Comparison of ENCODE assay signal across 18 cellular contexts in genomic region chr2:216294305-216294704, GRCh38.
DNase-seq lines count a peak whose midpoint lies in the region; TF ChIP-seq lines count a peak whose summit lies in the region.
"Had no signal": no experiment of that assay in that cellular context is flagged by ENCODE, and none has a peak within 500 bp of the region (broad histone marks: within the 10 kb centered on the region; RNA-seq: fewer than 3 reads in every experiment).

No MANE protein-coding gene starts in this region.

- H3K79me2 ChIP-seq in mesendoderm (ENCODE audit: control insufficient read depth, insufficient read depth, low read length) = no peaks in the 10 kb centered on the region

- H3K4me3 ChIP-seq in A673 (ENCODE audit: low read depth, low read length, poor library complexity, severe bottlenecking) (no peak overlapping the region), epithelial cell of esophagus (ENCODE audit: low read length) (no peak overlapping the region), mesendoderm (ENCODE audit: low read length) (no peak overlapping the region), left ventricle myocardium inferior (no peak overlapping the region)

- H3K9me3 ChIP-seq in A673 (ENCODE audit: low read depth, low read length, poor library complexity, severe bottlenecking) (no peaks in the 10 kb centered on the region), left ventricle myocardium inferior (replicated peaks) (no peaks in the 10 kb centered on the region)

- no peak overlapping the region for H2BK15ac ChIP-seq in mesendoderm (replicated peaks; ENCODE audit: low read depth)

- DNase-seq in A673 (ENCODE audit: low spot score) (peak; percentile 29), DMS79 treated with DMSO at 0.1 percent for 48 hours (lab: John Stamatoyannopoulos, UW) (peak; percentile 81), epithelial cell of esophagus (ENCODE audit: low read depth) (peak; percentile 97), mesendoderm (no peak), NCI-H226 (no peak), SIG-M5 (lab: John Stamatoyannopoulos, UW) (no peak), left ventricle myocardium inferior (no peak)
- DNase-seq: CD8-positive, alpha-beta T cell; GDM1; H9; Kasumi-1; MM.1S; NCI-H1092; NCI-H1436 treated with DMSO at 0.1 percent for 48 hours; NCI-H2029; NCI-H2171 treated with DMSO at 0.1 percent for 48 hours; NCI-H82; SHP77 had no signal

- intact Hi-C loops in A673 (cut with micrococcal nuclease; ENCODE audit: unreplicated experiment) (no loop called here), left ventricle myocardium inferior (cut with micrococcal nuclease) (no loop called here)

- H3K18ac ChIP-seq in mesendoderm (ENCODE audit: low read length) = peak overlapping the region; percentile 3

- no peak overlapping the region for H3K4ac ChIP-seq in mesendoderm (ENCODE audit: low read depth, low read length)

- TF ChIP-seq CTCF in A673 (conservative IDR thresholded peaks at IDR 0.05; ENCODE audit: low read depth, low read length) = no peak
- no peak for TF ChIP-seq CTCF in epithelial cell of esophagus (IDR thresholded peaks at IDR 0.05; ENCODE audit: insufficient read depth, low read depth, low read length, missing control alignments)
- TF ChIP-seq CTCF in left ventricle myocardium inferior (IDR thresholded peaks at IDR 0.05; ENCODE audit: borderline replicate concordance) = no peak

- no peak overlapping the region for H2BK120ac ChIP-seq in mesendoderm (ENCODE audit: low read depth, low read length)

- no peak overlapping the region for H2BK5ac ChIP-seq in mesendoderm (ENCODE audit: low read length)

- H3K9ac ChIP-seq in mesendoderm (ENCODE audit: low read length) = no peak overlapping the region

- no peaks in the 10 kb centered on the region for H3K79me1 ChIP-seq in mesendoderm (ENCODE audit: low read length)

- POLR2A ChIA-PET in A673 (lab: Charles Lee; ENCODE audit: low non-redundant PET) = no interaction called here

- no peak overlapping the region for H3K23ac ChIP-seq in mesendoderm (ENCODE audit: low read length)

- no TSS peak for BruUV-seq in A673 (replicated peaks; lab: Mats Ljungman, UMichigan)

- CTCF ChIA-PET in A673 (lab: Charles Lee) = interaction anchor here (0.6 to 1.2 kb wide), 2 partner anchors 11 to 245 kb away, joined by 3 to 4 read pairs; no protein-coding TSS in a partner anchor

- H3K56ac ChIP-seq in mesendoderm (ENCODE audit: low read length) = no peak overlapping the region

- H3K27ac ChIP-seq in A673 (ENCODE audit: low read depth, low read length, poor library complexity, severe bottlenecking) (no peak overlapping the region), mesendoderm (ENCODE audit: low read depth, low read length) (no peak overlapping the region), left ventricle myocardium inferior (replicated peaks) (no peak overlapping the region)

- no peak overlapping the region for H4K5ac ChIP-seq in mesendoderm (ENCODE audit: low read length)

- H3K36me3 ChIP-seq in A673 (ENCODE audit: insufficient read depth, low read length, poor library complexity, severe bottlenecking) (no peaks in the 10 kb centered on the region), mesendoderm (ENCODE audit: control insufficient read depth, insufficient read depth, low read length) (no peaks in the 10 kb centered on the region), left ventricle myocardium inferior (no peaks in the 10 kb centered on the region)

- H3K27me3 ChIP-seq in A673 (replicated peaks; ENCODE audit: insufficient read depth, low read depth, low read length, poor library complexity) (no peaks in the 10 kb centered on the region), mesendoderm (ENCODE audit: insufficient read depth, low read length, poor library complexity) (no peaks in the 10 kb centered on the region), left ventricle myocardium inferior (ENCODE audit: low read depth) (peaks cover 17% of the 10 kb centered on the region)

- H2AK5ac ChIP-seq in mesendoderm (ENCODE audit: low read length) = no peak overlapping the region

- no CpG with 5 or more reads among the region's 2 CpGs for WGBS in mesendoderm (ENCODE audit: extremely low coverage, insufficient coverage, low lambda C conversion rate)

- H3K4me1 ChIP-seq in A673 (ENCODE audit: insufficient read depth, low read length, poor library complexity, severe bottlenecking) (peaks cover 19% of the 10 kb centered on the region), mesendoderm (ENCODE audit: control insufficient read depth, low read depth, low read length) (peaks cover 6% of the 10 kb centered on the region), left ventricle myocardium inferior (no peaks in the 10 kb centered on the region)

- no peak overlapping the region for H3K4me2 ChIP-seq in mesendoderm (ENCODE audit: low read length)

- H4K8ac ChIP-seq in mesendoderm (ENCODE audit: low read depth, low read length) = no peak overlapping the region

Comparison
In these comparisons a context has a peak if more than half of its experiments do, and no peak if none do; other contexts are left out.
1. DNase-seq: peak in A673 (single experiment), DMS79 treated with DMSO at 0.1 percent for 48 hours (single experiment) and epithelial cell of esophagus (single experiment); none in mesendoderm (single experiment), NCI-H226 (single experiment), SIG-M5 (single experiment) and left ventricle myocardium inferior (single experiment).